13 cellular contexts compared by ENCODE assay signal in the genomic region with DNA sequence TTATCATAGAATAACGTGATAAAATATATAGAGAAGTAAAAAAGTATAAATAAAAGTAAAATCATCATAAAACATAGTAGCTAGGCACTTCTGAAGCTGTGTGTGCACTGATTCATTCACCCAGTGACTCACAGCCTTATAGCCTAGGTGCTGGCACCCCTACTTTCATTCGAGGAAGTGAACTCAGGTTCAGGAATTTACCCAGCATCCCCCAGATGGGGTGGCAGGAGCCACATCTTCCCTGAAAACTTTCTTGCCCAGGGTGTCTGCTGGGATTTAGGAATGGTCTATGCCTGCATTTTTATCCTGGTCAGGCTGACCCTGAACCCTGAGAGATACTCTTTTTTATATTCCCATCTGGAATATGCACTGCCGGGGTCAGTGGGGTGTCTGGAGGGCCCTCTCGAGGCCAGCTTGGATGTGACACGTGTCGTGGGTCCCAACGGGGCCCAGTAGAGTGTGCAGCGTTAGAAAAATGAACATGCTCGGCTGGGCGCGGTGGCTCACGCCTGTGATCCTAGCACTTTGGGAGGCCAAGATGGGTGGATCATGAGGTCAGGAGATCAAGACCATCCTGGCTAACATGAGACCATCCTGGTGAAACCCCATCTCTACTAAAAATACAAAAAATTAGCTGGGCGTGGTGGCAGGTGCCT. TPM values are rescaled to one million over a fixed set of nuclear protein-coding genes. Genes with fewer than 3 reads are reported as not detected.
A peak's percentile ranks its signal among the peaks of the same experiment; 100 is the strongest.
DNase-seq lines count a peak whose midpoint lies in the region; ATAC-seq and TF ChIP-seq lines count a peak whose summit lies in the region.
"Had no signal": no experiment of that assay in that cellular context is flagged by ENCODE, and none has a peak within 500 bp of the region (broad histone marks: within the 10 kb centered on the region; RNA-seq: fewer than 3 reads in every experiment).

No MANE protein-coding gene starts in this region.

- CTCF ChIA-PET in OCI-LY7 (lab: Charles Lee; ENCODE audit: unreplicated experiment): no interaction called here
- CTCF ChIA-PET in activated CD4-positive, alpha-beta memory T cell treated with anti-CD3 and anti-CD28 coated beads, Interleukin-2, amount 10 ng/mL, durations not matched to agents 7 days and 5 days (lab: Charles Lee): no interaction called here

- intact Hi-C loops in OCI-LY7 (cut with micrococcal nuclease; ENCODE audit: unreplicated experiment): no loop called here

- H3K56ac ChIP-seq in mesendoderm (ENCODE audit: low read length): no peak overlapping the region

- POLR2A ChIA-PET in OCI-LY7 (lab: Charles Lee): interaction anchor here (0.5 to 1.7 kb wide), 3 partner anchors 7 to 73 kb away, joined by 3 to 8 read pairs (median 3); no protein-coding TSS in a partner anchor
- POLR2A ChIA-PET in activated CD4-positive, alpha-beta memory T cell treated with anti-CD3 and anti-CD28 coated beads, Interleukin-2, amount 10 ng/mL, durations not matched to agents 7 days and 5 days (lab: Charles Lee): no interaction called here

- no peak overlapping the region for H3K27ac Mint-ChIP-seq in osteocyte (ENCODE audit: unreplicated experiment)
- H3K27ac Mint-ChIP-seq in activated CD4-positive, alpha-beta memory T cell treated with anti-CD3 and anti-CD28 coated beads, Interleukin-2, amount 10 ng/mL, durations not matched to agents 7 days and 5 days: no peak overlapping the region
- H3K27ac Mint-ChIP-seq: CD8-positive, alpha-beta memory T cell had no signal

- H3K9me3 ChIP-seq in OCI-LY7 (ENCODE audit: low read length): no peaks in the 10 kb centered on the region
- H3K9me3 ChIP-seq: gastrocnemius medialis had no signal

- H3K18ac ChIP-seq in mesendoderm (ENCODE audit: low read length): no peak overlapping the region

- no peak overlapping the region for H3K4me3 Mint-ChIP-seq in osteocyte (ENCODE audit: unreplicated experiment)
- H3K4me3 Mint-ChIP-seq in activated CD4-positive, alpha-beta memory T cell treated with anti-CD3 and anti-CD28 coated beads, Interleukin-2, amount 10 ng/mL, durations not matched to agents 7 days and 5 days: no peak overlapping the region
- H3K4me3 Mint-ChIP-seq: CD8-positive, alpha-beta memory T cell had no signal

- no peak overlapping the region for H3K23ac ChIP-seq in mesendoderm (ENCODE audit: low read length)

- no peak overlapping the region for H3K4me2 ChIP-seq in mesendoderm (ENCODE audit: low read length)
- no peak overlapping the region for H3K4me2 ChIP-seq in OCI-LY7 (ENCODE audit: low read length)

- H3K36me3 Mint-ChIP-seq in osteocyte (ENCODE audit: unreplicated experiment): peaks cover 9% of the 10 kb centered on the region
- no peaks in the 10 kb centered on the region for H3K36me3 Mint-ChIP-seq in activated CD4-positive, alpha-beta memory T cell treated with anti-CD3 and anti-CD28 coated beads, Interleukin-2, amount 10 ng/mL, durations not matched to agents 7 days and 5 days (ENCODE audit: low read depth)

- H3K4me1 ChIP-seq in mesendoderm (ENCODE audit: control insufficient read depth, low read depth, low read length) (peaks cover 5% of the 10 kb centered on the region), OCI-LY7 (ENCODE audit: insufficient read depth, low read length, poor library complexity, severe bottlenecking) (peaks cover 2% of the 10 kb centered on the region)
- H3K4me1 ChIP-seq: gastrocnemius medialis had no signal

- BruUV-seq in OCI-LY7 (replicated peaks; lab: Mats Ljungman, UMichigan): no TSS peak

- no peaks in the 10 kb centered on the region for H3K9me2 ChIP-seq in OCI-LY7 (ENCODE audit: insufficient read depth, low read length)

- DNase-seq in Daoy (ENCODE audit: low read depth) (peak; percentile 84), NCI-H226 (peak; percentile 91), cardiac fibroblast (ENCODE audit: low read depth in 2 of 2) (peak; percentile 58 to 81), mesendoderm (peak; percentile 30), OCI-LY7 (ENCODE audit: low spot score) (no peak), osteocyte (ENCODE audit: extremely low spot score, unreplicated experiment) (no peak)
- no peak for DNase-seq in activated CD4-positive, alpha-beta memory T cell treated with anti-CD3 and anti-CD28 coated beads, Interleukin-2, amount 10 ng/mL, durations not matched to agents 7 days and 5 days
- DNase-seq: CD8-positive, alpha-beta memory T cell; gastrocnemius medialis; Karpas-422; RPMI8226 had no signal

- no peak overlapping the region for H2BK15ac ChIP-seq in mesendoderm (replicated peaks; ENCODE audit: low read depth)

- H3K27me3 Mint-ChIP-seq in osteocyte (ENCODE audit: unreplicated experiment): no peaks in the 10 kb centered on the region
- no peaks in the 10 kb centered on the region for H3K27me3 Mint-ChIP-seq in activated CD4-positive, alpha-beta memory T cell treated with anti-CD3 and anti-CD28 coated beads, Interleukin-2, amount 10 ng/mL, durations not matched to agents 7 days and 5 days
- H3K27me3 Mint-ChIP-seq: CD8-positive, alpha-beta memory T cell had no signal

- no peak overlapping the region for H4K5ac ChIP-seq in mesendoderm (ENCODE audit: low read length)

- H3K79me1 ChIP-seq in mesendoderm (ENCODE audit: low read length): no peaks in the 10 kb centered on the region

- 0 out of 2 replicates have a peak, but pooled peaks cover 1% of the 10 kb centered on the region for H4K20me1 ChIP-seq in OCI-LY7 (ENCODE audit: insufficient read depth, low read length)

- no peaks in the 10 kb centered on the region for H3K79me2 ChIP-seq in mesendoderm (ENCODE audit: control insufficient read depth, insufficient read depth, low read length)
- peaks cover 7% of the 10 kb centered on the region; the same call in 1 of the 2 replicates for H3K79me2 ChIP-seq in OCI-LY7 (ENCODE audit: insufficient read depth, low read depth, low read length)

- no CpG with 5 or more reads among the region's 13 CpGs for WGBS in mesendoderm (ENCODE audit: extremely low coverage, insufficient coverage, low lambda C conversion rate)

- H3K9ac ChIP-seq in mesendoderm (ENCODE audit: low read length): no peak overlapping the region

- H3K9me3 Mint-ChIP-seq in osteocyte (ENCODE audit: unreplicated experiment): no peaks in the 10 kb centered on the region
- H3K9me3 Mint-ChIP-seq in activated CD4-positive, alpha-beta memory T cell treated with anti-CD3 and anti-CD28 coated beads, Interleukin-2, amount 10 ng/mL, durations not matched to agents 7 days and 5 days: no peaks in the 10 kb centered on the region

- no peak for TF ChIP-seq CTCF in cardiac fibroblast (IDR thresholded peaks at IDR 0.05; ENCODE audit: low read depth, low read length)
- no peak for TF ChIP-seq CTCF in OCI-LY7 (conservative IDR thresholded peaks at IDR 0.05; ENCODE audit: low read length)
- no peak for TF ChIP-seq CTCF in osteocyte (IDR thresholded peaks at IDR 0.05)

- ATAC-seq in GM21515 (IDR thresholded peaks at IDR 0.05; ENCODE audit: unreplicated experiment): no peak
- ATAC-seq: gastrocnemius medialis, left lobe of liver had no signal

- no peaks in the 10 kb centered on the region for H3K4me1 Mint-ChIP-seq in osteocyte (ENCODE audit: unreplicated experiment)
- no peaks in the 10 kb centered on the region for H3K4me1 Mint-ChIP-seq in activated CD4-positive, alpha-beta memory T cell treated with anti-CD3 and anti-CD28 coated beads, Interleukin-2, amount 10 ng/mL, durations not matched to agents 7 days and 5 days
- H3K4me1 Mint-ChIP-seq: CD8-positive, alpha-beta memory T cell had no signal

- no peaks in the 10 kb centered on the region for H3K36me3 ChIP-seq in mesendoderm (ENCODE audit: control insufficient read depth, insufficient read depth, low read length)
- peaks cover 41% of the 10 kb centered on the region for H3K36me3 ChIP-seq in OCI-LY7 (ENCODE audit: insufficient read depth, low read length)
- H3K36me3 ChIP-seq: gastrocnemius medialis had no signal

- H3K27ac ChIP-seq in mesendoderm (ENCODE audit: low read depth, low read length) (no peak overlapping the region), OCI-LY7 (ENCODE audit: low read depth, low read length, poor library complexity, severe bottlenecking) (no peak overlapping the region)
- H3K27ac ChIP-seq: gastrocnemius medialis had no signal

- H3K4me3 ChIP-seq in cardiac fibroblast (replicated peaks in 1 of 2; ENCODE audit: low read depth in 2 of 2, low read length in 2 of 2): no peak overlapping the region
- no peak overlapping the region for H3K4me3 ChIP-seq in mesendoderm (ENCODE audit: low read length)
- H3K4me3 ChIP-seq in OCI-LY7 (ENCODE audit: low read depth, low read length, poor library complexity, severe bottlenecking): no peak overlapping the region
- H3K4me3 ChIP-seq: gastrocnemius medialis had no signal

- H4K8ac ChIP-seq in mesendoderm (ENCODE audit: low read depth, low read length): no peak overlapping the region

- no peak overlapping the region for H3K4ac ChIP-seq in mesendoderm (ENCODE audit: low read depth, low read length)

- H2AK5ac ChIP-seq in mesendoderm (ENCODE audit: low read length): no peak overlapping the region

- H2BK5ac ChIP-seq in mesendoderm (ENCODE audit: low read length): no peak overlapping the region

- no peak overlapping the region for H2AFZ ChIP-seq in OCI-LY7 (ENCODE audit: low read length)

- H2BK120ac ChIP-seq in mesendoderm (ENCODE audit: low read depth, low read length): no peak overlapping the region

- H3K27me3 ChIP-seq in mesendoderm (ENCODE audit: insufficient read depth, low read length, poor library complexity): no peaks in the 10 kb centered on the region
- H3K27me3 ChIP-seq: gastrocnemius medialis had no signal

RNA-seq across cellular contexts. Expression of gene TMEM132B, which starts 45.1 kb away (rescaled TPM):
- 0.23 and 0.30 TPM in 2 replicates for total RNA-seq in Daoy (2014; rRNA removed; shearing (Covaris generic))
- polyA plus RNA-seq in mesendoderm (2013, experiment 1 of 2): 7.3 TPM
- 8.5 TPM for polyA plus RNA-seq in mesendoderm (2013, experiment 2 of 2)
- total RNA-seq in OCI-LY7 (2014; rRNA removed; shearing (Covaris generic)): 5.1 and 5.4 TPM in 2 replicates
- 10.8 and 15.7 TPM in 2 replicates for total RNA-seq in OCI-LY7 (2022)
- total RNA-seq in osteocyte: 0.35 and 0.42 TPM in 2 replicates
- total RNA-seq in activated CD4-positive, alpha-beta memory T cell treated with anti-CD3 and anti-CD28 coated beads, Interleukin-2, amount 10 ng/mL, durations not matched to agents 7 days and 5 days: not detected
- total RNA-seq: CD8-positive, alpha-beta memory T cell had no signal
- polyA plus RNA-seq: CD8-positive, alpha-beta memory T cell had no signal

Comparison
In these comparisons a context has a peak if more than half of its experiments do, and no peak if none do; other contexts are left out.
1. DNase-seq: peak in Daoy (single experiment), NCI-H226 (single experiment), cardiac fibroblast (2 of 2) and mesendoderm (single experiment); none in OCI-LY7 (single experiment), osteocyte (single experiment) and activated CD4-positive, alpha-beta memory T cell treated with anti-CD3 and anti-CD28 coated beads, Interleukin-2, amount 10 ng/mL, durations not matched to agents 7 days and 5 days (single experiment).